Comparison of ENCODE assay signal across 9 cellular contexts in genomic region chr3:48739617-48739954, GRCh38. TPM values are rescaled to one million over a fixed set of nuclear protein-coding genes. Genes with fewer than 3 reads are reported as not detected.
DNase-seq lines count a peak whose midpoint lies in the region; ATAC-seq, FAIRE-seq and TF ChIP-seq lines count a peak whose summit lies in the region.
"Had no signal": no experiment of that assay in that cellular context is flagged by ENCODE, and none has a peak within 500 bp of the region (broad histone marks: within the 10 kb centered on the region; RNA-seq: fewer than 3 reads in every experiment).

No MANE protein-coding gene starts in this region.

- FAIRE-seq in small intestine (lab: Jason Lieb, UNC): no peak

- H3K27me3 ChIP-seq in OCI-LY1 (ENCODE audit: insufficient read depth, low read length) (no peaks in the 10 kb centered on the region), right atrium auricular region (no peaks in the 10 kb centered on the region), small intestine (ENCODE audit: control insufficient read depth in 2 of 2, insufficient read depth in 2 of 2, low read length in 2 of 2) (no peaks in the 10 kb centered on the region)

- H3K9ac ChIP-seq in OCI-LY1 (ENCODE audit: low read length): no peak overlapping the region; the same call in 1 of the 2 replicates

- no peaks in the 10 kb centered on the region for H4K20me1 ChIP-seq in OCI-LY1 (ENCODE audit: insufficient read depth, low read length)

- 35 to 49% (median 47%) methylated on average over 6 of the region's 6 CpGs for WGBS in small intestine, 3 donors

- no peaks in the 10 kb centered on the region for H3K36me3 ChIP-seq in OCI-LY1 (ENCODE audit: insufficient read depth, low read length)
- no peaks in the 10 kb centered on the region for H3K36me3 ChIP-seq in right atrium auricular region
- no peaks in the 10 kb centered on the region for H3K36me3 ChIP-seq in small intestine (ENCODE audit: control insufficient read depth in 2 of 2, insufficient read depth in 2 of 2, low read length in 2 of 2)

- ATAC-seq in GM19438 (IDR thresholded peaks at IDR 0.05; ENCODE audit: low read depth, unreplicated experiment) (peak; percentile 24), GM21381 (IDR thresholded peaks at IDR 0.05; ENCODE audit: unreplicated experiment) (no peak)

- peak overlapping the region; percentile 52; the same call in 1 of the 2 replicates for H3K4me2 ChIP-seq in OCI-LY1 (ENCODE audit: low read length)

- no peaks in the 10 kb centered on the region for H3F3A ChIP-seq in OCI-LY1 (ENCODE audit: insufficient read depth, low read length)

- H3K27ac ChIP-seq in OCI-LY1 (ENCODE audit: low read depth, low read length, poor library complexity, severe bottlenecking) (no peak overlapping the region), right atrium auricular region (peak overlapping the region; percentile 80 to 83), small intestine (ENCODE audit: low read depth in 1 of 2, low read length in 1 of 2) (peak overlapping the region; percentile 75 to 85)
- H3K27ac ChIP-seq: HL-60 had no signal

- H3K9me2 ChIP-seq in OCI-LY1 (ENCODE audit: low read depth, low read length): no peaks in the 10 kb centered on the region

- no peak overlapping the region for H2AFZ ChIP-seq in OCI-LY1 (ENCODE audit: low read length)

- peaks cover 14% of the 10 kb centered on the region for H3K4me1 ChIP-seq in OCI-LY1 (ENCODE audit: insufficient read depth, low read length, severe bottlenecking)
- H3K4me1 ChIP-seq in right atrium auricular region: peaks cover 0 to 50% of the 10 kb centered on the region in 2 donors
- peaks cover 6 to 17% of the 10 kb centered on the region in 2 donors for H3K4me1 ChIP-seq in small intestine (ENCODE audit: control insufficient read depth in 2 of 2, insufficient read depth in 1 of 2, low read depth in 1 of 2, low read length in 1 of 2)

- no peak for TF ChIP-seq CTCF in OCI-LY1 (IDR thresholded peaks at IDR 0.05; ENCODE audit: low read length)
- TF ChIP-seq CTCF in right atrium auricular region (IDR thresholded peaks at IDR 0.05): no peak

- H3K4me3 ChIP-seq in OCI-LY1 (ENCODE audit: low read depth, low read length, poor library complexity, severe bottlenecking): peak overlapping the region; percentile 20
- H3K4me3 ChIP-seq in right atrium auricular region: peak overlapping the region in 1 of 2 donors; percentile 31
- H3K4me3 ChIP-seq in small intestine (ENCODE audit: low read depth in 1 of 2, low read length in 2 of 2): no peak overlapping the region

- DNase-seq in right atrium auricular region (ENCODE audit: low spot score): no peak
- DNase-seq in small intestine: no peak
- no peak for DNase-seq in activated effector memory CD4-positive, alpha-beta T cell treated with anti-CD3 and anti-CD28 coated beads, Interleukin-2, amount 50 U/mL, for 16 hours
- no peak for DNase-seq in CD1c-positive myeloid dendritic cell (ENCODE audit: extremely low spot score)
- no peak for DNase-seq in NCI-H2171 (lab: John Stamatoyannopoulos, UW)

- no peaks in the 10 kb centered on the region for H3K9me3 ChIP-seq in OCI-LY1 (ENCODE audit: low read length)
- no peaks in the 10 kb centered on the region for H3K9me3 ChIP-seq in right atrium auricular region
- H3K9me3 ChIP-seq in small intestine (ENCODE audit: control insufficient read depth, low read depth): no peaks in the 10 kb centered on the region

- no peaks in the 10 kb centered on the region for H3K79me2 ChIP-seq in OCI-LY1 (ENCODE audit: insufficient read depth, low read length)

RNA-seq across cellular contexts. Expression of gene IP6K2, which starts 22.6 kb away (rescaled TPM):
- 10 to 100 TPM; 35.7 to 39.6 TPM for total RNA-seq in right atrium auricular region
- 100 to 1,000 TPM in 1 of 3 donors, 10 to 100 TPM in 2; 79.5 to 132 (median 84.6) TPM for polyA plus RNA-seq in small intestine

RNA-seq across cellular contexts. Expression of gene NCKIPSD, which starts 53.9 kb away (rescaled TPM):
- total RNA-seq in right atrium auricular region: 10 to 100 TPM; 51.7 to 97.7 TPM
- 10 to 100 TPM in 2 of 3 donors, 1 to 10 TPM in 1; 8.9 to 14.5 (median 14.4) TPM for polyA plus RNA-seq in small intestine
